18 cellular contexts compared by ENCODE assay signal in the genomic region with DNA sequence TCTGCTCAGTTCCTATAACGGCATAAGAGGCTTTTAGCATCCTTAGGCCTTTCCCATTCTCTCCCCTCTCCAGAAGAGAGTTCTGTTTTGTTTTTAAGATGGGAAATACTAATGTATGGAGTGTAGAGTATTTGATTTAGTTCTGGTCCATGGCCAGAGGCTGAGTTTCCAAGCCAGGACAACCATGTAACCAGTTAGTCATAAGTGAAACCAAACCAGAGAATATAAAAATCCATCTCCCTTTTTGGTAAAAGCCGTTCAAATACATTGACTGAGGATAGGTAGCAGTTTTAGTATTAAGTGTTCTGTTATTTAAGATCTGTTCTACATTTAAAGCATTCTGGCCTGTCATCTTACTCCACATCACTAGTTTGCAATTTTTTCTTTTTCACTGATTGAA. TPM values are rescaled to one million over a fixed set of nuclear protein-coding genes. Genes with fewer than 3 reads are reported as not detected.
DNase-seq lines count a peak whose midpoint lies in the region; TF ChIP-seq lines count a peak whose summit lies in the region.
"Had no signal": no experiment of that assay in that cellular context is flagged by ENCODE, and none has a peak within 500 bp of the region (broad histone marks: within the 10 kb centered on the region; RNA-seq: fewer than 3 reads in every experiment).

No MANE protein-coding gene starts in this region.

- no peaks in the 10 kb centered on the region for H3K9me2 ChIP-seq in SU-DHL-6 (replicated peaks; ENCODE audit: insufficient read depth, low read length)

- peaks cover 15% of the 10 kb centered on the region; the same call in 1 of the 2 replicates for H4K20me1 ChIP-seq in SU-DHL-6 (ENCODE audit: low read depth, low read length)
- H4K20me1 ChIP-seq in smooth muscle cell (ENCODE audit: low read depth), result peaks cover 62% of the 10 kb centered on the region

- H3K79me2 ChIP-seq in SU-DHL-6 (ENCODE audit: insufficient read depth, low read length), result peaks cover 49% of the 10 kb centered on the region
- H3K79me2 ChIP-seq in smooth muscle cell (ENCODE audit: low read depth), result peaks cover 63% of the 10 kb centered on the region

- H3K4me3 Mint-ChIP-seq in activated T-cell treated with anti-CD3 and anti-CD28 coated beads, Interleukin-2, amount 50 U/mL, for 24 hours, result peak overlapping the region; percentile 95
- no peak overlapping the region for H3K4me3 Mint-ChIP-seq in endodermal cell

- H3K4me1 ChIP-seq in smooth muscle cell (ENCODE audit: low read depth), result peaks cover 14% of the 10 kb centered on the region
- no peaks in the 10 kb centered on the region for H3K4me1 ChIP-seq in endodermal cell (ENCODE audit: control insufficient read depth, insufficient read depth, low read length)

- TF ChIP-seq CTCF in SU-DHL-6 (IDR thresholded peaks at IDR 0.05; ENCODE audit: insufficient read depth, low read length, poor library complexity, severe bottlenecking) (no peak), smooth muscle cell (IDR thresholded peaks at IDR 0.05; ENCODE audit: borderline replicate concordance, insufficient read depth, poor library complexity, severe bottlenecking) (no peak), endodermal cell (conservative IDR thresholded peaks at IDR 0.05) (no peak)

- H3K36me3 ChIP-seq in SU-DHL-6 (ENCODE audit: low read length), result peaks cover 25% of the 10 kb centered on the region
- H3K36me3 ChIP-seq in smooth muscle cell (ENCODE audit: low read depth), result peaks cover 21% of the 10 kb centered on the region
- peaks cover 57% of the 10 kb centered on the region for H3K36me3 ChIP-seq in endodermal cell (ENCODE audit: control insufficient read depth, insufficient read depth, low read length)

- no peak for DNase-seq in activated T-cell treated with anti-CD3 and anti-CD28 coated beads, Interleukin-2, amount 50 U/mL, for 24 hours
- DNase-seq in activated T-cell treated with anti-CD3 and anti-CD28 coated beads for 4 hours (no peak), fibroblast of peridontal ligament (ENCODE audit: extremely low read depth) (peak; percentile 62), smooth muscle cell (lab: John Stamatoyannopoulos, UW; ENCODE audit: unreplicated experiment) (no peak), iPS-NIHi7 (ENCODE audit: extremely low spot score) (no peak), endodermal cell (no peak)
- no peak for DNase-seq in central memory CD4-positive, alpha-beta T cell
- DNase-seq: activated CD8-positive, alpha-beta memory T cell treated with anti-CD3 and anti-CD28 coated beads for 24 hours; activated naive CD4-positive, alpha-beta T cell treated with Interleukin-2 at 50 U/mL for 16 hours; head of caudate nucleus; KBM-7; kidney glomerular epithelial cell; NCI-H1436 treated with DMSO at 0.1 percent for 48 hours; pancreas had no signal

- H3K27ac ChIP-seq in SU-DHL-6 (ENCODE audit: low read depth, low read length) (no peak overlapping the region), smooth muscle cell (ENCODE audit: low read depth) (peak overlapping the region; percentile 11), endodermal cell (ENCODE audit: low read depth, low read length) (no peak overlapping the region)
- H3K27ac ChIP-seq: pancreas, SK-N-MC, VCaP had no signal

- no peaks in the 10 kb centered on the region for H3K9me3 ChIP-seq in SU-DHL-6 (ENCODE audit: insufficient read depth, low read length)
- H3K9me3 ChIP-seq in smooth muscle cell (replicated peaks; ENCODE audit: low read depth), result no peaks in the 10 kb centered on the region
- H3K9me3 ChIP-seq in endodermal cell (ENCODE audit: control insufficient read depth, low read length), result no peaks in the 10 kb centered on the region
- H3K9me3 ChIP-seq: pancreas had no signal

- 94% methylated on average over 2 of the region's 2 CpGs for WGBS in smooth muscle cell (ENCODE audit: low lambda C conversion rate)
- 94% methylated on average over 2 of the region's 2 CpGs; no CpG with 5 or more reads in 1 of the 2 experiments for WGBS in endodermal cell (ENCODE audit: insufficient coverage in 1 of 2, insufficient read length in 1 of 2), 2 experiments

- H3K27me3 Mint-ChIP-seq in activated T-cell treated with anti-CD3 and anti-CD28 coated beads, Interleukin-2, amount 50 U/mL, for 24 hours, result no peaks in the 10 kb centered on the region
- peaks cover 3% of the 10 kb centered on the region for H3K27me3 Mint-ChIP-seq in endodermal cell (ENCODE audit: insufficient read depth)

- H3K27me3 ChIP-seq in SU-DHL-6 (ENCODE audit: low read length) (no peaks in the 10 kb centered on the region), smooth muscle cell (ENCODE audit: low read depth) (no peaks in the 10 kb centered on the region), endodermal cell (ENCODE audit: control insufficient read depth, insufficient read depth, low read length, poor library complexity, severe bottlenecking) (no peaks in the 10 kb centered on the region)
- H3K27me3 ChIP-seq: pancreas had no signal

- H3K36me3 Mint-ChIP-seq in activated T-cell treated with anti-CD3 and anti-CD28 coated beads, Interleukin-2, amount 50 U/mL, for 24 hours (ENCODE audit: low read depth), result peaks cover 75% of the 10 kb centered on the region
- H3K36me3 Mint-ChIP-seq in endodermal cell (ENCODE audit: low read depth), result peaks cover 38% of the 10 kb centered on the region

- H3K9me3 Mint-ChIP-seq in activated T-cell treated with anti-CD3 and anti-CD28 coated beads, Interleukin-2, amount 50 U/mL, for 24 hours, result no peaks in the 10 kb centered on the region
- H3K9me3 Mint-ChIP-seq in endodermal cell, result no peaks in the 10 kb centered on the region

- H3K4me3 ChIP-seq in SU-DHL-6 (ENCODE audit: insufficient read depth, low read length, poor library complexity, severe bottlenecking) (no peak overlapping the region), smooth muscle cell (no peak overlapping the region), endodermal cell (ENCODE audit: low read length) (no peak overlapping the region)
- H3K4me3 ChIP-seq: pancreas, SK-N-MC had no signal

- H3K9ac ChIP-seq in SU-DHL-6 (ENCODE audit: low read length) (no peak overlapping the region), smooth muscle cell (ENCODE audit: low read depth) (peak overlapping the region; percentile 33), endodermal cell (ENCODE audit: extremely low read depth, low read length, poor library complexity, severe bottlenecking) (no peak overlapping the region)

- H3F3A ChIP-seq in SU-DHL-6 (ENCODE audit: insufficient read depth) (no peaks in the 10 kb centered on the region), smooth muscle cell (ENCODE audit: low read depth) (no peaks in the 10 kb centered on the region)

- H3K4me1 Mint-ChIP-seq in activated T-cell treated with anti-CD3 and anti-CD28 coated beads, Interleukin-2, amount 50 U/mL, for 24 hours (ENCODE audit: low read depth), result peaks cover 48% of the 10 kb centered on the region
- peaks cover 17% of the 10 kb centered on the region for H3K4me1 Mint-ChIP-seq in endodermal cell

- H2AFZ ChIP-seq in SU-DHL-6 (ENCODE audit: low read depth, low read length, severe bottlenecking) (no peak overlapping the region), smooth muscle cell (ENCODE audit: low read depth) (no peak overlapping the region)

- peak overlapping the region; percentile 54 for H3K27ac Mint-ChIP-seq in activated T-cell treated with anti-CD3 and anti-CD28 coated beads, Interleukin-2, amount 50 U/mL, for 24 hours
- no peak overlapping the region for H3K27ac Mint-ChIP-seq in endodermal cell

- peak overlapping the region; percentile 64 for H3K4me2 ChIP-seq in SU-DHL-6 (ENCODE audit: low read depth, low read length, poor library complexity, severe bottlenecking)
- no peak overlapping the region for H3K4me2 ChIP-seq in smooth muscle cell

RNA-seq across cellular contexts. Expression of gene PSMD1, which starts 3.1 kb away (rescaled TPM):
- total RNA-seq in smooth muscle cell (88.8 and 95.7 TPM in 2 replicates), endodermal cell (100 to 1,000 TPM; 148 to 158 TPM)
- 95.4 and 99.7 TPM in 2 replicates for polyA plus RNA-seq in smooth muscle cell
- polyA plus RNA-seq in endodermal cell (2013, experiment 1 of 2), result 102 TPM
- 99.3 TPM for polyA plus RNA-seq in endodermal cell (2013, experiment 2 of 2)

RNA-seq across cellular contexts. Expression of gene C2orf72, which starts 22.4 kb away (rescaled TPM):
- 0.40 and 1.2 TPM in 2 replicates for total RNA-seq in smooth muscle cell
- polyA plus RNA-seq in smooth muscle cell, result 0.48 and 1.1 TPM in 2 replicates
- total RNA-seq in endodermal cell, result 1 to 10 TPM; 1.8 to 3.9 TPM
- 2.0 TPM for polyA plus RNA-seq in endodermal cell (2013, experiment 1 of 2)
- 1.9 TPM for polyA plus RNA-seq in endodermal cell (2013, experiment 2 of 2)
- total RNA-seq: mononuclear cell had no signal
